Comparison of ENCODE assay signal across 1 cellular context in the genomic region with DNA sequence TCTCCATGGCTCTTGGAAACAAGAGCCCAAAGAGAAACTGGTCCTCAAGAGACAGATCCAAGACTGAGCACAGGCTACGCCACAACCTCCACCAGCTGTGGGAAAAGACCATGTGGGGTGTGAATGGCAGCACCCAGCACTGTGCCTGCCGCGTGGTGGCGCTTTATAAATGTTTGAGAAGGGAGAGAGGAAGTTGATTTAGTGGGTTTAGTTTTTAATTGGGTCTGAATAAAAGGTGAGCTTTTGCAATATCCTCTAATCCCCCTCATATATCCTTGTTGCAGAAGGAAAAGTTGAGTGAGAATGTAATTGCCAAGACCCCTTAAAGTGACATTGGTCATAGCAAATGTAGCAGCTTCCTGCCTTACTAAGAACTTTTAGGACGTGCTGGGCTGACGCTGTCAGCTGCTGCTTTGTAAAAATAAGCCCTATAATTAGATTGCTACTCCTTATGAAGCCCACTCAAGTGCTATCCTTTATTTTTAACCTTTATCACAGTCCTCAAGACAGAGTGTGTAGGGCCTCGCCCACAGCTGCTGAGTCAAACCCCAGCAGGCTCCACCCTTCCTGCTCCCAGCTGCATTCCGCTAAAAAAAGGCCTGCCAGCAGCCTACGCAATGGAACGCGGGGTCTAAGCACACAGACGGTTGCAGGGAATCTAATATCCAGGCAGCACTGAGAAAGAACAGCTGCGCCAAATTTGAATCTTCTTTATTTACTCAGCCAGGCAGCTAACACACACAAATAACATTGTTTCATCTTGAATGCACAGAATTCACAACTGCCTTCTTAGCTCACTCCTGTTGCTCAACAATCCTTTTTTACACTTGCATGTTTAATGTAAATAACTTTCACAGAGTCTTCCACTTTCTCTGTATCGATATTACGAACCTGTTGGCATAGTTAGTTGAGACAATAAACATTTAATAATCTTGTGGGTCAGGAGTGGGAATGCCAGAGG.
TF ChIP-seq lines count a peak whose summit lies in the region.

No MANE protein-coding gene starts in this region.

TF ChIP-seq in K562, 482 proteins besides CTCF, POLR2A, EP300 and RAD21 (continued from another document and continues in another):
- TF ChIP-seq, protein P1, sequence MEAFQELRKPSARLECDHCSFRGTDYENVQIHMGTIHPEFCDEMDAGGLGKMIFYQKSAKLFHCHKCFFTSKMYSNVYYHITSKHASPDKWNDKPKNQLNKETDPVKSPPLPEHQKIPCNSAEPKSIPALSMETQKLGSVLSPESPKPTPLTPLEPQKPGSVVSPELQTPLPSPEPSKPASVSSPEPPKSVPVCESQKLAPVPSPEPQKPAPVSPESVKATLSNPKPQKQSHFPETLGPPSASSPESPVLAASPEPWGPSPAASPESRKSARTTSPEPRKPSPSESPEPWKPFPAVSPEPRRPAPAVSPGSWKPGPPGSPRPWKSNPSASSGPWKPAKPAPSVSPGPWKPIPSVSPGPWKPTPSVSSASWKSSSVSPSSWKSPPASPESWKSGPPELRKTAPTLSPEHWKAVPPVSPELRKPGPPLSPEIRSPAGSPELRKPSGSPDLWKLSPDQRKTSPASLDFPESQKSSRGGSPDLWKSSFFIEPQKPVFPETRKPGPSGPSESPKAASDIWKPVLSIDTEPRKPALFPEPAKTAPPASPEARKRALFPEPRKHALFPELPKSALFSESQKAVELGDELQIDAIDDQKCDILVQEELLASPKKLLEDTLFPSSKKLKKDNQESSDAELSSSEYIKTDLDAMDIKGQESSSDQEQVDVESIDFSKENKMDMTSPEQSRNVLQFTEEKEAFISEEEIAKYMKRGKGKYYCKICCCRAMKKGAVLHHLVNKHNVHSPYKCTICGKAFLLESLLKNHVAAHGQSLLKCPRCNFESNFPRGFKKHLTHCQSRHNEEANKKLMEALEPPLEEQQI (IDR thresholded peaks at IDR 0.05), result peak; percentile 42; the same call in 1 of the 2 replicates
- TF ChIP-seq MCM3 (IDR thresholded peaks at IDR 0.05), result no peak
- TF ChIP-seq, protein P2, sequence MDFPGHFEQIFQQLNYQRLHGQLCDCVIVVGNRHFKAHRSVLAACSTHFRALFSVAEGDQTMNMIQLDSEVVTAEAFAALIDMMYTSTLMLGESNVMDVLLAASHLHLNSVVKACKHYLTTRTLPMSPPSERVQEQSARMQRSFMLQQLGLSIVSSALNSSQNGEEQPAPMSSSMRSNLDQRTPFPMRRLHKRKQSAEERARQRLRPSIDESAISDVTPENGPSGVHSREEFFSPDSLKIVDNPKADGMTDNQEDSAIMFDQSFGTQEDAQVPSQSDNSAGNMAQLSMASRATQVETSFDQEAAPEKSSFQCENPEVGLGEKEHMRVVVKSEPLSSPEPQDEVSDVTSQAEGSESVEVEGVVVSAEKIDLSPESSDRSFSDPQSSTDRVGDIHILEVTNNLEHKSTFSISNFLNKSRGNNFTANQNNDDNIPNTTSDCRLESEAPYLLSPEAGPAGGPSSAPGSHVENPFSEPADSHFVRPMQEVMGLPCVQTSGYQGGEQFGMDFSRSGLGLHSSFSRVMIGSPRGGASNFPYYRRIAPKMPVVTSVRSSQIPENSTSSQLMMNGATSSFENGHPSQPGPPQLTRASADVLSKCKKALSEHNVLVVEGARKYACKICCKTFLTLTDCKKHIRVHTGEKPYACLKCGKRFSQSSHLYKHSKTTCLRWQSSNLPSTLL (IDR thresholded peaks at IDR 0.05), result no peak
- TF ChIP-seq NFE2 (IDR thresholded peaks at IDR 0.05; ENCODE audit: low read depth), result peak; percentile 80
- no peak for TF ChIP-seq MTF1 (CRISPR knock-in tag; IDR thresholded peaks at IDR 0.05; ENCODE audit: borderline replicate concordance)
- 0 out of 2 replicates have a peak, but pooled peaks have one; percentile 22 for TF ChIP-seq ZEB2 (IDR thresholded peaks at IDR 0.05)
- TF ChIP-seq, protein P3, sequence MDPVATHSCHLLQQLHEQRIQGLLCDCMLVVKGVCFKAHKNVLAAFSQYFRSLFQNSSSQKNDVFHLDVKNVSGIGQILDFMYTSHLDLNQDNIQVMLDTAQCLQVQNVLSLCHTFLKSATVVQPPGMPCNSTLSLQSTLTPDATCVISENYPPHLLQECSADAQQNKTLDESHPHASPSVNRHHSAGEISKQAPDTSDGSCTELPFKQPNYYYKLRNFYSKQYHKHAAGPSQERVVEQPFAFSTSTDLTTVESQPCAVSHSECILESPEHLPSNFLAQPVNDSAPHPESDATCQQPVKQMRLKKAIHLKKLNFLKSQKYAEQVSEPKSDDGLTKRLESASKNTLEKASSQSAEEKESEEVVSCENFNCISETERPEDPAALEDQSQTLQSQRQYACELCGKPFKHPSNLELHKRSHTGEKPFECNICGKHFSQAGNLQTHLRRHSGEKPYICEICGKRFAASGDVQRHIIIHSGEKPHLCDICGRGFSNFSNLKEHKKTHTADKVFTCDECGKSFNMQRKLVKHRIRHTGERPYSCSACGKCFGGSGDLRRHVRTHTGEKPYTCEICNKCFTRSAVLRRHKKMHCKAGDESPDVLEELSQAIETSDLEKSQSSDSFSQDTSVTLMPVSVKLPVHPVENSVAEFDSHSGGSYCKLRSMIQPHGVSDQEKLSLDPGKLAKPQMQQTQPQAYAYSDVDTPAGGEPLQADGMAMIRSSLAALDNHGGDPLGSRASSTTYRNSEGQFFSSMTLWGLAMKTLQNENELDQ (CRISPR knock-in tag; IDR thresholded peaks at IDR 0.05; ENCODE audit: borderline replicate concordance), result no peak
- no peak for TF ChIP-seq STAT5B (CRISPR knock-in tag; IDR thresholded peaks at IDR 0.05)
- TF ChIP-seq NCOR1 (IDR thresholded peaks at IDR 0.05), result peak; percentile 80
- no peak for TF ChIP-seq RFX1 (IDR thresholded peaks at IDR 0.05)
- TF ChIP-seq RBM39 (optimal IDR thresholded peaks at IDR 0.05; ENCODE audit: low read depth, low read length), result no peak
- TF ChIP-seq C11orf30 (IDR thresholded peaks at IDR 0.05; ENCODE audit: low read depth), result peak; percentile 31
- TF ChIP-seq ZNF24 (IDR thresholded peaks at IDR 0.05), result no peak; the same call in 1 of the 2 replicates
- no peak for TF ChIP-seq ZNF785 (CRISPR knock-in tag; IDR thresholded peaks at IDR 0.05)
- no peak for TF ChIP-seq ZNF561 (CRISPR knock-in tag; conservative IDR thresholded peaks at IDR 0.05)
- TF ChIP-seq, protein P4, sequence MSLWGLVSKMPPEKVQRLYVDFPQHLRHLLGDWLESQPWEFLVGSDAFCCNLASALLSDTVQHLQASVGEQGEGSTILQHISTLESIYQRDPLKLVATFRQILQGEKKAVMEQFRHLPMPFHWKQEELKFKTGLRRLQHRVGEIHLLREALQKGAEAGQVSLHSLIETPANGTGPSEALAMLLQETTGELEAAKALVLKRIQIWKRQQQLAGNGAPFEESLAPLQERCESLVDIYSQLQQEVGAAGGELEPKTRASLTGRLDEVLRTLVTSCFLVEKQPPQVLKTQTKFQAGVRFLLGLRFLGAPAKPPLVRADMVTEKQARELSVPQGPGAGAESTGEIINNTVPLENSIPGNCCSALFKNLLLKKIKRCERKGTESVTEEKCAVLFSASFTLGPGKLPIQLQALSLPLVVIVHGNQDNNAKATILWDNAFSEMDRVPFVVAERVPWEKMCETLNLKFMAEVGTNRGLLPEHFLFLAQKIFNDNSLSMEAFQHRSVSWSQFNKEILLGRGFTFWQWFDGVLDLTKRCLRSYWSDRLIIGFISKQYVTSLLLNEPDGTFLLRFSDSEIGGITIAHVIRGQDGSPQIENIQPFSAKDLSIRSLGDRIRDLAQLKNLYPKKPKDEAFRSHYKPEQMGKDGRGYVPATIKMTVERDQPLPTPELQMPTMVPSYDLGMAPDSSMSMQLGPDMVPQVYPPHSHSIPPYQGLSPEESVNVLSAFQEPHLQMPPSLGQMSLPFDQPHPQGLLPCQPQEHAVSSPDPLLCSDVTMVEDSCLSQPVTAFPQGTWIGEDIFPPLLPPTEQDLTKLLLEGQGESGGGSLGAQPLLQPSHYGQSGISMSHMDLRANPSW (CRISPR knock-in tag; IDR thresholded peaks at IDR 0.05), result 0 out of 2 replicates have a peak, but pooled peaks have one; percentile 23
- no peak for TF ChIP-seq FOXK1 (CRISPR knock-in tag; IDR thresholded peaks at IDR 0.05; ENCODE audit: borderline replicate concordance)
- TF ChIP-seq ZNF436 (CRISPR knock-in tag; IDR thresholded peaks at IDR 0.05), result no peak
- TF ChIP-seq, protein P5, sequence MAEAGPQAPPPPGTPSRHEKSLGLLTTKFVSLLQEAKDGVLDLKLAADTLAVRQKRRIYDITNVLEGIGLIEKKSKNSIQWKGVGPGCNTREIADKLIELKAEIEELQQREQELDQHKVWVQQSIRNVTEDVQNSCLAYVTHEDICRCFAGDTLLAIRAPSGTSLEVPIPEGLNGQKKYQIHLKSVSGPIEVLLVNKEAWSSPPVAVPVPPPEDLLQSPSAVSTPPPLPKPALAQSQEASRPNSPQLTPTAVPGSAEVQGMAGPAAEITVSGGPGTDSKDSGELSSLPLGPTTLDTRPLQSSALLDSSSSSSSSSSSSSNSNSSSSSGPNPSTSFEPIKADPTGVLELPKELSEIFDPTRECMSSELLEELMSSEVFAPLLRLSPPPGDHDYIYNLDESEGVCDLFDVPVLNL (CRISPR knock-in tag; IDR thresholded peaks at IDR 0.05; ENCODE audit: low read depth), result no peak
- no peak for TF ChIP-seq HNRNPL (IDR thresholded peaks at IDR 0.05; ENCODE audit: low read depth, low read length)
- TF ChIP-seq TEAD2 (tag; IDR thresholded peaks at IDR 0.05), result no peak; the same call in 1 of the 2 replicates
- TF ChIP-seq, protein P6, sequence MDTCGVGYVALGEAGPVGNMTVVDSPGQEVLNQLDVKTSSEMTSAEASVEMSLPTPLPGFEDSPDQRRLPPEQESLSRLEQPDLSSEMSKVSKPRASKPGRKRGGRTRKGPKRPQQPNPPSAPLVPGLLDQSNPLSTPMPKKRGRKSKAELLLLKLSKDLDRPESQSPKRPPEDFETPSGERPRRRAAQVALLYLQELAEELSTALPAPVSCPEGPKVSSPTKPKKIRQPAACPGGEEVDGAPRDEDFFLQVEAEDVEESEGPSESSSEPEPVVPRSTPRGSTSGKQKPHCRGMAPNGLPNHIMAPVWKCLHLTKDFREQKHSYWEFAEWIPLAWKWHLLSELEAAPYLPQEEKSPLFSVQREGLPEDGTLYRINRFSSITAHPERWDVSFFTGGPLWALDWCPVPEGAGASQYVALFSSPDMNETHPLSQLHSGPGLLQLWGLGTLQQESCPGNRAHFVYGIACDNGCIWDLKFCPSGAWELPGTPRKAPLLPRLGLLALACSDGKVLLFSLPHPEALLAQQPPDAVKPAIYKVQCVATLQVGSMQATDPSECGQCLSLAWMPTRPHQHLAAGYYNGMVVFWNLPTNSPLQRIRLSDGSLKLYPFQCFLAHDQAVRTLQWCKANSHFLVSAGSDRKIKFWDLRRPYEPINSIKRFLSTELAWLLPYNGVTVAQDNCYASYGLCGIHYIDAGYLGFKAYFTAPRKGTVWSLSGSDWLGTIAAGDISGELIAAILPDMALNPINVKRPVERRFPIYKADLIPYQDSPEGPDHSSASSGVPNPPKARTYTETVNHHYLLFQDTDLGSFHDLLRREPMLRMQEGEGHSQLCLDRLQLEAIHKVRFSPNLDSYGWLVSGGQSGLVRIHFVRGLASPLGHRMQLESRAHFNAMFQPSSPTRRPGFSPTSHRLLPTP (IDR thresholded peaks at IDR 0.05; ENCODE audit: borderline replicate concordance, extremely low read depth, insufficient read length), result no peak
- peak; percentile 75 for TF ChIP-seq CBFA2T2 (conservative IDR thresholded peaks at IDR 0.05)
- peak; percentile 21; the same call in 1 of the 2 replicates for TF ChIP-seq ELF1 (tag; IDR thresholded peaks at IDR 0.05)
- TF ChIP-seq GATAD2A (IDR thresholded peaks at IDR 0.05), result 0 out of 2 replicates have a peak, but pooled peaks have one; percentile 26
- TF ChIP-seq FOXM1 (IDR thresholded peaks at IDR 0.05; ENCODE audit: low read depth), result peak; percentile 47; the same call in 1 of the 2 replicates
- TF ChIP-seq FOXM1 (CRISPR knock-in tag; IDR thresholded peaks at IDR 0.05; ENCODE audit: low read depth), result no peak
- peak; percentile 89 for TF ChIP-seq JUND (IDR thresholded peaks at IDR 0.05; ENCODE audit: borderline replicate concordance, low read depth, low read length)
- peak; percentile 77; the same call in 2 of the 3 replicates for TF ChIP-seq JUND (tag; IDR thresholded peaks at IDR 0.05; ENCODE audit: borderline replicate concordance, low read depth, low read length)
- TF ChIP-seq POLR2G (IDR thresholded peaks at IDR 0.05; ENCODE audit: low read depth, low read length), result peak; percentile 58
- TF ChIP-seq RUNX1 (IDR thresholded peaks at IDR 0.05; ENCODE audit: low read depth), result no peak
- TF ChIP-seq, protein P7, sequence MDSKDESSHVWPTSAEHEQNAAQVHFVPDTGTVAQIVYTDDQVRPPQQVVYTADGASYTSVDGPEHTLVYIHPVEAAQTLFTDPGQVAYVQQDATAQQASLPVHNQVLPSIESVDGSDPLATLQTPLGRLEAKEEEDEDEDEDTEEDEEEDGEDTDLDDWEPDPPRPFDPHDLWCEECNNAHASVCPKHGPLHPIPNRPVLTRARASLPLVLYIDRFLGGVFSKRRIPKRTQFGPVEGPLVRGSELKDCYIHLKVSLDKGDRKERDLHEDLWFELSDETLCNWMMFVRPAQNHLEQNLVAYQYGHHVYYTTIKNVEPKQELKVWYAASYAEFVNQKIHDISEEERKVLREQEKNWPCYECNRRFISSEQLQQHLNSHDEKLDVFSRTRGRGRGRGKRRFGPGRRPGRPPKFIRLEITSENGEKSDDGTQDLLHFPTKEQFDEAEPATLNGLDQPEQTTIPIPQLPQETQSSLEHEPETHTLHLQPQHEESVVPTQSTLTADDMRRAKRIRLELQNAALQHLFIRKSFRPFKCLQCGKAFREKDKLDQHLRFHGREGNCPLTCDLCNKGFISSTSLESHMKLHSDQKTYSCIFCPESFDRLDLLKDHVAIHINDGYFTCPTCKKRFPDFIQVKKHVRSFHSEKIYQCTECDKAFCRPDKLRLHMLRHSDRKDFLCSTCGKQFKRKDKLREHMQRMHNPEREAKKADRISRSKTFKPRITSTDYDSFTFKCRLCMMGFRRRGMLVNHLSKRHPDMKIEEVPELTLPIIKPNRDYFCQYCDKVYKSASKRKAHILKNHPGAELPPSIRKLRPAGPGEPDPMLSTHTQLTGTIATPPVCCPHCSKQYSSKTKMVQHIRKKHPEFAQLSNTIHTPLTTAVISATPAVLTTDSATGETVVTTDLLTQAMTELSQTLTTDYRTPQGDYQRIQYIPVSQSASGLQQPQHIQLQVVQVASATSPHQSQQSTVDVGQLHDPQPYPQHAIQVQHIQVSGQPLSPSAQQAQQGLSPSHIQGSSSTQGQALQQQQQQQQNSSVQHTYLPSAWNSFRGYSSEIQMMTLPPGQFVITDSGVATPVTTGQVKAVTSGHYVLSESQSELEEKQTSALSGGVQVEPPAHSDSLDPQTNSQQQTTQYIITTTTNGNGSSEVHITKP (IDR thresholded peaks at IDR 0.05; ENCODE audit: partially characterized antibody), result peak; percentile 72
